ENCODE assay signal across 8 cellular contexts in genomic region chr9:128689293-128689770, GRCh38. TPM values are rescaled to one million over a fixed set of nuclear protein-coding genes. Genes with fewer than 3 reads are reported as not detected.
A peak's percentile ranks its signal among the peaks of the same experiment; 100 is the strongest.
DNase-seq lines count a peak whose midpoint lies in the region; ATAC-seq and TF ChIP-seq lines count a peak whose summit lies in the region.

No MANE protein-coding gene starts in this region.

- no peak for TF ChIP-seq CTCF in DND-41 (IDR thresholded peaks at IDR 0.05; ENCODE audit: borderline replicate concordance, extremely low read depth, low read length, poor library complexity, severe bottlenecking)
- TF ChIP-seq CTCF in ascending aorta (IDR thresholded peaks at IDR 0.05), result no peak
- no peak for TF ChIP-seq CTCF in smooth muscle cell (IDR thresholded peaks at IDR 0.05; ENCODE audit: borderline replicate concordance, insufficient read depth, poor library complexity, severe bottlenecking)

- H4K20me1 ChIP-seq in DND-41 (ENCODE audit: insufficient read depth, low read length), result peaks cover 31% of the 10 kb centered on the region
- peaks cover 43% of the 10 kb centered on the region for H4K20me1 ChIP-seq in smooth muscle cell (ENCODE audit: low read depth)

- H3K79me2 ChIP-seq in DND-41 (ENCODE audit: insufficient read depth, low read length), result peaks cover 46% of the 10 kb centered on the region
- H3K79me2 ChIP-seq in smooth muscle cell (ENCODE audit: low read depth), result peaks cover 49% of the 10 kb centered on the region

- H3K9me3 ChIP-seq in DND-41 (ENCODE audit: insufficient read depth, low read length, severe bottlenecking) (no peaks in the 10 kb centered on the region), ascending aorta (no peaks in the 10 kb centered on the region), iPS-18c (ENCODE audit: control insufficient read depth, insufficient read depth, low read length) (no peaks in the 10 kb centered on the region), smooth muscle cell (replicated peaks; ENCODE audit: low read depth) (no peaks in the 10 kb centered on the region)

- peaks cover 44% of the 10 kb centered on the region for H3K36me3 ChIP-seq in DND-41 (ENCODE audit: insufficient read depth, low read length)
- H3K36me3 ChIP-seq in ascending aorta, result peaks cover 20 to 23% of the 10 kb centered on the region in 2 donors
- peaks cover 10% of the 10 kb centered on the region for H3K36me3 ChIP-seq in smooth muscle cell (ENCODE audit: low read depth)

- H3K4me2 ChIP-seq in DND-41 (ENCODE audit: insufficient read depth, low read length) (no peak overlapping the region), smooth muscle cell (peak overlapping the region; percentile 80)

- ATAC-seq in DND-41 (ENCODE audit: insufficient read depth, low read depth) (peak; percentile 1; the same call in 1 of the 3 replicates), GM21576 (IDR thresholded peaks at IDR 0.05; ENCODE audit: unreplicated experiment) (no peak)

- H3K4me1 ChIP-seq in DND-41 (ENCODE audit: insufficient read depth, low read length) (peaks cover 60% of the 10 kb centered on the region), ascending aorta (peaks cover 10 to 14% of the 10 kb centered on the region in 2 donors), smooth muscle cell (ENCODE audit: low read depth) (peaks cover 37% of the 10 kb centered on the region)

- H3K27ac ChIP-seq in DND-41 (ENCODE audit: low read length) (peak overlapping the region; percentile 78), ascending aorta (peak overlapping the region; percentile 86 to 98), smooth muscle cell (ENCODE audit: low read depth) (peak overlapping the region; percentile 80)

- 1% methylated on average over 14 of the region's 78 CpGs for WGBS in smooth muscle cell (ENCODE audit: low lambda C conversion rate)

- H3K9ac ChIP-seq in DND-41 (ENCODE audit: low read depth, low read length) (peak overlapping the region; percentile 84), smooth muscle cell (ENCODE audit: low read depth) (peak overlapping the region; percentile 79)

- H3K27me3 ChIP-seq in DND-41 (ENCODE audit: insufficient read depth, low read length, poor library complexity), result no peaks in the 10 kb centered on the region
- H3K27me3 ChIP-seq in ascending aorta, result no peaks in the 10 kb centered on the region
- no peaks in the 10 kb centered on the region for H3K27me3 ChIP-seq in smooth muscle cell (ENCODE audit: low read depth)

- intact Hi-C loops in ascending aorta (cut with DNase I), result loop anchor here (1.0 to 2.0 kb wide), 2 partner anchors 35 to 54 kb away; partner anchors contain the start of gene ZDHHC12

- peaks cover 27% of the 10 kb centered on the region for H3F3A ChIP-seq in smooth muscle cell (ENCODE audit: low read depth)

- no peak for DNase-seq in DND-41
- peak; percentile 55 for DNase-seq in HCEC 1CT
- DNase-seq in NCI-H774 (lab: John Stamatoyannopoulos, UW), result peak; percentile 82
- DNase-seq in ascending aorta (ENCODE audit: low spot score in 2 of 2), result peak in 1 of 2 donors; percentile 74
- DNase-seq in smooth muscle cell (lab: John Stamatoyannopoulos, UW; ENCODE audit: unreplicated experiment), result peak; percentile 73
- no peak for DNase-seq in EL

- H2AFZ ChIP-seq in DND-41 (ENCODE audit: low read depth, low read length), result no peak overlapping the region
- peak overlapping the region; percentile 54 for H2AFZ ChIP-seq in smooth muscle cell (ENCODE audit: low read depth)

- H3K4me3 ChIP-seq in DND-41 (ENCODE audit: low read depth in 1 of 2, low read length in 2 of 2) (peak overlapping the region; percentile 38 to 88; a peak in 3 of 4 replicates), ascending aorta (peak overlapping the region; percentile 89 to 91), iPS-18c (ENCODE audit: insufficient read depth, low read depth, low read length) (peak overlapping the region; percentile 52), smooth muscle cell (peak overlapping the region; percentile 84)

RNA-seq across cellular contexts. Expression of gene SET, which starts 0.3 kb away (rescaled TPM):
- total RNA-seq in ascending aorta (102 TPM), smooth muscle cell (262 and 380 TPM in 2 replicates)
- polyA plus RNA-seq in smooth muscle cell, result 162 and 197 TPM in 2 replicates

RNA-seq across cellular contexts. Expression of gene PKN3, which starts 13.0 kb away (rescaled TPM):
- 28.8 TPM for total RNA-seq in ascending aorta
- 0.63 and 1.4 TPM in 2 replicates for total RNA-seq in smooth muscle cell
- 1.5 and 2.2 TPM in 2 replicates for polyA plus RNA-seq in smooth muscle cell

RNA-seq across cellular contexts. Expression of gene DYNC2I2, which starts 32.7 kb away (rescaled TPM):
- total RNA-seq in ascending aorta (49.9 TPM), smooth muscle cell (23.5 and 28.6 TPM in 2 replicates)
- 50.9 and 58.3 TPM in 2 replicates for polyA plus RNA-seq in smooth muscle cell

RNA-seq across cellular contexts. Expression of gene ZDHHC12, which starts 34.6 kb away (rescaled TPM):
- total RNA-seq in ascending aorta, result 49.6 TPM
- 19.9 and 20.8 TPM in 2 replicates for total RNA-seq in smooth muscle cell
- 31.3 and 49.0 TPM in 2 replicates for polyA plus RNA-seq in smooth muscle cell

Comparison
In these comparisons a context has a peak if more than half of its experiments do, and no peak if none do; other contexts are left out.
1. DNase-seq: peak in HCEC 1CT (single experiment), NCI-H774 (single experiment) and smooth muscle cell (single experiment); none in DND-41 (single experiment) and EL (single experiment).
2. RNA of gene PKN3, which starts 13.0 kb away (total RNA-seq): 28.8 TPM in ascending aorta (single experiment); 0.63 to 1.4 TPM in smooth muscle cell; every median in the first group is over 10 times any median in the second.
3. Peak in every context shown above with its lines, with median percentiles within 50 percentile points of each other: H3K27ac ChIP-seq and H3K4me3 ChIP-seq.